Comparison of ENCODE assay signal across 24 cellular contexts in genomic region chr10:102202386-102202785, GRCh38. TPM values are rescaled to one million over a fixed set of nuclear protein-coding genes. Genes with fewer than 3 reads are reported as not detected.
DNase-seq lines count a peak whose midpoint lies in the region; ATAC-seq, FAIRE-seq and TF ChIP-seq lines count a peak whose summit lies in the region.
"Had no signal": no experiment of that assay in that cellular context is flagged by ENCODE, and none has a peak within 500 bp of the region (broad histone marks: within the 10 kb centered on the region; RNA-seq: fewer than 3 reads in every experiment).

No MANE protein-coding gene starts in this region.

- no peak for TF ChIP-seq CTCF in testis (IDR thresholded peaks at IDR 0.05)

- peak overlapping the region; percentile 25 for H3K27ac Mint-ChIP-seq in activated CD8-positive, alpha-beta memory T cell treated with anti-CD3 and anti-CD28 coated beads, Interleukin-2, amount 10 ng/mL, durations not matched to agents 7 days and 5 days
- peak overlapping the region; percentile 1 for H3K27ac Mint-ChIP-seq in activated naive CD8-positive, alpha-beta T cell treated with anti-CD3 and anti-CD28 coated beads, Interleukin-2, amount 10 ng/mL, durations not matched to agents 7 days and 5 days

- no peaks in the 10 kb centered on the region for H3K27me3 ChIP-seq in testis
- H3K27me3 ChIP-seq: BE2C had no signal

- TF ChIP-seq POLR2A in testis (IDR thresholded peaks at IDR 0.05) = no peak

- no peak overlapping the region for H3K4me3 ChIP-seq in testis
- H3K4me3 ChIP-seq: A549, K562 had no signal

- DNase-seq in activated CD8-positive, alpha-beta memory T cell treated with anti-CD3 and anti-CD28 coated beads, Interleukin-2, amount 10 ng/mL, durations not matched to agents 7 days and 5 days = no peak
- no peak for DNase-seq in activated CD8-positive, alpha-beta memory T cell treated with anti-CD3 and anti-CD28 coated beads, Interleukin-2, amount 50 U/mL, for 48 hours
- peak; percentile 41 for DNase-seq in GM19239 (ENCODE audit: insufficient read length, low spot score)
- no peak for DNase-seq in activated naive CD8-positive, alpha-beta T cell treated with anti-CD3 and anti-CD28 coated beads, Interleukin-2, amount 10 ng/mL, durations not matched to agents 7 days and 5 days
- no peak for DNase-seq in testis
- no peak for DNase-seq in NCI-H748 treated with DMSO at 0.1 percent for 48 hours (lab: John Stamatoyannopoulos, UW)
- no peak for DNase-seq in stimulated activated CD4-positive, alpha-beta T cell treated with anti-CD3 and anti-CD28 coated beads, Interleukin-4, amount 100 ng/mL, for 4 hours
- DNase-seq: BE2C; EL; GF-D8; GOT3; HCEC 1CT; NCI-H1092; NCI-H1436 treated with DMSO at 0.1 percent for 48 hours; NCI-H1930; NCI-H69; NK-92 treated with Interleukin-12 subunit alpha and Interleukin-12 subunit beta, amount 100 ng/mL, for 24 hours; SHP77 treated with DMSO at 0.1 percent for 48 hours had no signal

- no peak overlapping the region for H3K4me3 Mint-ChIP-seq in activated CD8-positive, alpha-beta memory T cell treated with anti-CD3 and anti-CD28 coated beads, Interleukin-2, amount 10 ng/mL, durations not matched to agents 7 days and 5 days
- no peak overlapping the region for H3K4me3 Mint-ChIP-seq in activated naive CD8-positive, alpha-beta T cell treated with anti-CD3 and anti-CD28 coated beads, Interleukin-2, amount 10 ng/mL, durations not matched to agents 7 days and 5 days

- no peak for FAIRE-seq in GM19239 (lab: Jason Lieb, UNC)
- FAIRE-seq: A549, HepG2, K562 had no signal

- H3K36me3 ChIP-seq in testis (ENCODE audit: low read depth, missing control alignments) = no peaks in the 10 kb centered on the region
- H3K36me3 ChIP-seq: BE2C had no signal

- H3K4me1 ChIP-seq in testis = peaks cover 6% of the 10 kb centered on the region
- H3K4me1 ChIP-seq: BE2C had no signal

- ATAC-seq in activated CD8-positive, alpha-beta memory T cell treated with anti-CD3 and anti-CD28 coated beads, Interleukin-2, amount 10 ng/mL, durations not matched to agents 7 days and 5 days = no peak
- no peak for ATAC-seq in activated naive CD8-positive, alpha-beta T cell treated with anti-CD3 and anti-CD28 coated beads, Interleukin-2, amount 10 ng/mL, durations not matched to agents 7 days and 5 days (ENCODE audit: low read depth)
- ATAC-seq: A549, HepG2, K562 had no signal

- H3K4me1 Mint-ChIP-seq in activated CD8-positive, alpha-beta memory T cell treated with anti-CD3 and anti-CD28 coated beads, Interleukin-2, amount 10 ng/mL, durations not matched to agents 7 days and 5 days = peaks cover 7% of the 10 kb centered on the region
- H3K4me1 Mint-ChIP-seq in activated naive CD8-positive, alpha-beta T cell treated with anti-CD3 and anti-CD28 coated beads, Interleukin-2, amount 10 ng/mL, durations not matched to agents 7 days and 5 days = peaks cover 4% of the 10 kb centered on the region

- POLR2A ChIA-PET in activated naive CD8-positive, alpha-beta T cell treated with anti-CD3 and anti-CD28 coated beads, Interleukin-2, amount 10 ng/mL, durations not matched to agents 7 days and 5 days (lab: Charles Lee) = no interaction called here

- WGBS in testis, 2 donors = 45 to 73% methylated on average over 1 of the region's 1 CpG

- H3K27me3 Mint-ChIP-seq in activated CD8-positive, alpha-beta memory T cell treated with anti-CD3 and anti-CD28 coated beads, Interleukin-2, amount 10 ng/mL, durations not matched to agents 7 days and 5 days = peaks cover 11% of the 10 kb centered on the region
- no peaks in the 10 kb centered on the region for H3K27me3 Mint-ChIP-seq in activated naive CD8-positive, alpha-beta T cell treated with anti-CD3 and anti-CD28 coated beads, Interleukin-2, amount 10 ng/mL, durations not matched to agents 7 days and 5 days

- peaks cover 12% of the 10 kb centered on the region for H3K9me3 Mint-ChIP-seq in activated CD8-positive, alpha-beta memory T cell treated with anti-CD3 and anti-CD28 coated beads, Interleukin-2, amount 10 ng/mL, durations not matched to agents 7 days and 5 days (ENCODE audit: low read depth)
- peaks cover 8% of the 10 kb centered on the region for H3K9me3 Mint-ChIP-seq in activated naive CD8-positive, alpha-beta T cell treated with anti-CD3 and anti-CD28 coated beads, Interleukin-2, amount 10 ng/mL, durations not matched to agents 7 days and 5 days

- peak overlapping the region; percentile 41 to 48 for H3K27ac ChIP-seq in testis
- H3K27ac ChIP-seq: A549, HL-60, RWPE1 had no signal

- intact Hi-C loops in testis (cut with DNase I; ENCODE audit: low total_unique reads) = no loop called here

- CTCF ChIA-PET in activated CD8-positive, alpha-beta memory T cell treated with anti-CD3 and anti-CD28 coated beads, Interleukin-2, amount 10 ng/mL, durations not matched to agents 7 days and 5 days (lab: Charles Lee) = interaction anchor here (1.7 kb wide), 1 partner anchor 27 kb away, joined by 4 read pairs; no protein-coding TSS in a partner anchor

- no peaks in the 10 kb centered on the region for H3K9me3 ChIP-seq in testis
- H3K9me3 ChIP-seq: A549, BE2C had no signal

- H3K36me3 Mint-ChIP-seq in activated CD8-positive, alpha-beta memory T cell treated with anti-CD3 and anti-CD28 coated beads, Interleukin-2, amount 10 ng/mL, durations not matched to agents 7 days and 5 days = peaks cover 10% of the 10 kb centered on the region
- H3K36me3 Mint-ChIP-seq in activated naive CD8-positive, alpha-beta T cell treated with anti-CD3 and anti-CD28 coated beads, Interleukin-2, amount 10 ng/mL, durations not matched to agents 7 days and 5 days = peaks cover 7% of the 10 kb centered on the region

RNA-seq across cellular contexts. Expression of gene ELOVL3, which starts 23.7 kb away (rescaled TPM):
- not detected for total RNA-seq in activated CD8-positive, alpha-beta memory T cell treated with anti-CD3 and anti-CD28 coated beads, Interleukin-2, amount 10 ng/mL, durations not matched to agents 7 days and 5 days
- under 1 TPM in 1 of 2 experiments, not detected in 1; 0.22 TPM for total RNA-seq in activated naive CD8-positive, alpha-beta T cell treated with anti-CD3 and anti-CD28 coated beads, Interleukin-2, amount 10 ng/mL, durations not matched to agents 7 days and 5 days
- 1 to 10 TPM; 1.5 to 2.8 TPM for total RNA-seq in testis
- 5.0 TPM for polyA plus RNA-seq in testis (ENCODE audit: insufficient read depth, low read depth, low replicate concordance)

RNA-seq across cellular contexts. Expression of gene PITX3, which starts 38.9 kb away (rescaled TPM):
- total RNA-seq in activated CD8-positive, alpha-beta memory T cell treated with anti-CD3 and anti-CD28 coated beads, Interleukin-2, amount 10 ng/mL, durations not matched to agents 7 days and 5 days = not detected
- total RNA-seq in activated naive CD8-positive, alpha-beta T cell treated with anti-CD3 and anti-CD28 coated beads, Interleukin-2, amount 10 ng/mL, durations not matched to agents 7 days and 5 days = not detected
- total RNA-seq in testis = under 1 TPM; 0.55 to 0.74 TPM
- polyA plus RNA-seq in testis (ENCODE audit: insufficient read depth, low read depth, low replicate concordance) = 0.69 TPM
- total RNA-seq: HepG2, HT-29 had no signal
- polyA plus RNA-seq: HepG2 had no signal

RNA-seq across cellular contexts. Expression of gene GBF1, which starts 42.9 kb away (rescaled TPM):
- 10 to 100 TPM; 46.5 to 51.6 TPM for total RNA-seq in activated CD8-positive, alpha-beta memory T cell treated with anti-CD3 and anti-CD28 coated beads, Interleukin-2, amount 10 ng/mL, durations not matched to agents 7 days and 5 days
- 10 to 100 TPM; 40.1 to 40.6 TPM for total RNA-seq in activated naive CD8-positive, alpha-beta T cell treated with anti-CD3 and anti-CD28 coated beads, Interleukin-2, amount 10 ng/mL, durations not matched to agents 7 days and 5 days
- 10 to 100 TPM; 58.2 to 72.1 TPM for total RNA-seq in testis
- polyA plus RNA-seq in testis (ENCODE audit: insufficient read depth, low read depth, low replicate concordance) = 76.4 TPM

RNA-seq across cellular contexts. Expression of gene NOLC1, which starts 50.2 kb away (rescaled TPM):
- 100 to 1,000 TPM; 107 to 149 TPM for total RNA-seq in activated CD8-positive, alpha-beta memory T cell treated with anti-CD3 and anti-CD28 coated beads, Interleukin-2, amount 10 ng/mL, durations not matched to agents 7 days and 5 days
- 10 to 100 TPM; 73.8 to 78.3 TPM for total RNA-seq in activated naive CD8-positive, alpha-beta T cell treated with anti-CD3 and anti-CD28 coated beads, Interleukin-2, amount 10 ng/mL, durations not matched to agents 7 days and 5 days
- total RNA-seq in testis = 10 to 100 TPM; 53.7 to 63.8 TPM
- polyA plus RNA-seq in testis (ENCODE audit: insufficient read depth, low read depth, low replicate concordance) = 46.6 TPM
